In genomic region chr19:2033115-2033824, GRCh38 we compare ENCODE assay signal across 11 cellular contexts. TPM values are rescaled to one million over a fixed set of nuclear protein-coding genes. Genes with fewer than 3 reads are reported as not detected.
DNase-seq lines count a peak whose midpoint lies in the region; ATAC-seq and TF ChIP-seq lines count a peak whose summit lies in the region.
"Had no signal": no experiment of that assay in that cellular context is flagged by ENCODE, and none has a peak within 500 bp of the region (broad histone marks: within the 10 kb centered on the region; RNA-seq: fewer than 3 reads in every experiment).

No MANE protein-coding gene starts in this region.

- no peak overlapping the region for H3K4me3 ChIP-seq in left ventricle myocardium inferior
- no peak overlapping the region for H3K4me3 ChIP-seq in coronary artery
- H3K4me3 ChIP-seq in prostate gland, result no peak overlapping the region
- H3K4me3 ChIP-seq in uterus, result no peak overlapping the region
- H3K4me3 ChIP-seq: GM23338 had no signal

- DNase-seq in left ventricle myocardium inferior (no peak), Right ventricle myocardium inferior (ENCODE audit: missing footprints) (no peak), coronary artery (ENCODE audit: low spot score) (no peak), prostate gland (ENCODE audit: low spot score) (no peak), uterus (no peak), NCI-H510A (lab: John Stamatoyannopoulos, UW) (no peak), cerebellar nuclear complex (lab: John Stamatoyannopoulos, UW) (no peak)
- DNase-seq: activated T-cell treated with anti-CD3 and anti-CD28 coated beads, Interleukin-2, amount 50 U/mL, for 4 hours; WERI-Rb-1 had no signal

- H3K27me3 ChIP-seq in left ventricle myocardium inferior (ENCODE audit: low read depth) (no peaks in the 10 kb centered on the region), prostate gland (replicated peaks; ENCODE audit: insufficient read depth) (no peaks in the 10 kb centered on the region), uterus (no peaks in the 10 kb centered on the region)

- H3K9me3 ChIP-seq in left ventricle myocardium inferior (replicated peaks), result peaks cover 10% of the 10 kb centered on the region
- no peaks in the 10 kb centered on the region for H3K9me3 ChIP-seq in prostate gland
- H3K9me3 ChIP-seq in uterus, result no peaks in the 10 kb centered on the region

- no peak for ATAC-seq in Right ventricle myocardium inferior
- no peak for ATAC-seq in GM19328 (IDR thresholded peaks at IDR 0.05; ENCODE audit: unreplicated experiment)
- ATAC-seq: GM23338 had no signal

- intact Hi-C loops in left ventricle myocardium inferior (cut with micrococcal nuclease) (no loop called here), Right ventricle myocardium inferior (cut with DNase I) (no loop called here), prostate gland (cut with DNase I) (no loop called here), uterus (cut with DNase I; ENCODE audit: low total_unique reads) (no loop called here)

- TF ChIP-seq CTCF in left ventricle myocardium inferior (IDR thresholded peaks at IDR 0.05; ENCODE audit: borderline replicate concordance) (no peak), coronary artery (IDR thresholded peaks at IDR 0.05) (no peak), prostate gland (IDR thresholded peaks at IDR 0.05) (no peak), uterus (IDR thresholded peaks at IDR 0.05) (no peak)

- peak overlapping the region; percentile 99 for H3K27ac ChIP-seq in left ventricle myocardium inferior (replicated peaks)
- peak overlapping the region; percentile 89 to 94 for H3K27ac ChIP-seq in coronary artery
- H3K27ac ChIP-seq in prostate gland, result peak overlapping the region; percentile 99 to 100
- H3K27ac ChIP-seq in uterus, result peak overlapping the region; percentile 81 to 90
- H3K27ac ChIP-seq: WERI-Rb-1 had no signal

- 88% methylated on average over 6 of the region's 6 CpGs for WGBS in prostate gland

- H3K36me3 ChIP-seq in left ventricle myocardium inferior (peaks cover 1% of the 10 kb centered on the region), prostate gland (peaks cover 0 to 1% of the 10 kb centered on the region in 2 donors), uterus (no peaks in the 10 kb centered on the region)

- H3K4me1 ChIP-seq in left ventricle myocardium inferior (peaks cover 34% of the 10 kb centered on the region), prostate gland (replicated peaks) (peaks cover 11% of the 10 kb centered on the region), uterus (no peaks in the 10 kb centered on the region)

- TF ChIP-seq POLR2A in prostate gland (IDR thresholded peaks at IDR 0.05) (no peak), uterus (IDR thresholded peaks at IDR 0.05) (no peak)

RNA-seq across cellular contexts. Expression of gene BTBD2, which starts 17.8 kb away (rescaled TPM):
- total RNA-seq in left ventricle myocardium inferior (53.4 TPM), Right ventricle myocardium inferior (48.7 TPM), prostate gland (100 to 1,000 TPM; 116 to 136 TPM), uterus (100 to 1,000 TPM in 1 of 4 donors, 10 to 100 TPM in 3; 48.2 to 105 (median 61.8) TPM)

RNA-seq across cellular contexts. Expression of gene MKNK2, which starts 17.8 kb away (rescaled TPM):
- 200 TPM for total RNA-seq in left ventricle myocardium inferior
- total RNA-seq in Right ventricle myocardium inferior, result 234 TPM
- total RNA-seq in prostate gland, result 100 to 1,000 TPM; 141 to 189 TPM
- 100 to 1,000 TPM in 2 of 4 donors, 10 to 100 TPM in 2; 34.6 to 155 (median 81.7) TPM for total RNA-seq in uterus
